ENCODE assay signal across 2 cellular contexts in the genomic region with DNA sequence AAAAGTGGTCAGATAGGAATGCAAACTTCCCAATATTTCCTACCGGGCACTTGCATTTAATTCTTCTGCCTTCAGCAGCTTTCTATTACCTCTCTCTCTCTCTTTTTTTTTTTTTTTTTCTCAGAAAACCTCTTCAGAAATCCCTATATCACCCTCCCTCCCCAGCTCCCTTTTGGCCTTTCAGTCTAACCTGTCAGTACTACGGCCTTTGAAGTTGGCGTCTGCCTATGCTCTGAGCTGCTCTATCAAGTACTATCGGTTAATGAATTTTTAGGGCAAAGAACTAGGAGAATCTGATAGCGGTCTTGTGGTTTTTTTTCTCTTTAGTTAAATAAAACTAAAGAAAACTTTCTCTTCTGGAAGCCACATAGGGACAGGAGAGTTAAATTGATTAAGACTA.
A peak's percentile ranks its signal among the peaks of the same experiment; 100 is the strongest.
TF ChIP-seq lines count a peak whose summit lies in the region.

No MANE protein-coding gene starts in this region.

TF ChIP-seq in HepG2, 621 proteins besides CTCF, POLR2A, EP300 and RAD21:
- TF ChIP-seq FOSL2 (CRISPR knock-in tag; IDR thresholded peaks at IDR 0.05) (peak; percentile 60; the same call in 1 of the 2 replicates), ZZZ3 (CRISPR knock-in tag; IDR thresholded peaks at IDR 0.05; ENCODE audit: borderline replicate concordance) (no peak), TCF7 (IDR thresholded peaks at IDR 0.05; ENCODE audit: low read depth) (peak; percentile 31; the same call in 1 of the 2 replicates)
- TF ChIP-seq, protein P1, sequence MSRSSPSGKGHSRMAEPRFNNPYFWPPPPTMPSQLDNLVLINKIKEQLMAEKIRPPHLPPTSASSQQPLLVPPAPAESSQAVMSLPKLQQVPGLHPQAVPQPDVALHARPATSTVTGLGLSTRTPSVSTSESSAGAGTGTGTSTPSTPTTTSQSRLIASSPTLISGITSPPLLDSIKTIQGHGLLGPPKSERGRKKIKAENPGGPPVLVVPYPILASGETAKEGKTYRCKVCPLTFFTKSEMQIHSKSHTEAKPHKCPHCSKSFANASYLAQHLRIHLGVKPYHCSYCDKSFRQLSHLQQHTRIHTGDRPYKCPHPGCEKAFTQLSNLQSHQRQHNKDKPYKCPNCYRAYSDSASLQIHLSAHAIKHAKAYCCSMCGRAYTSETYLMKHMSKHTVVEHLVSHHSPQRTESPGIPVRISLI (CRISPR knock-in tag; IDR thresholded peaks at IDR 0.05; ENCODE audit: borderline replicate concordance): peak; percentile 20; the same call in 1 of the 2 replicates
- TF ChIP-seq, protein P2, sequence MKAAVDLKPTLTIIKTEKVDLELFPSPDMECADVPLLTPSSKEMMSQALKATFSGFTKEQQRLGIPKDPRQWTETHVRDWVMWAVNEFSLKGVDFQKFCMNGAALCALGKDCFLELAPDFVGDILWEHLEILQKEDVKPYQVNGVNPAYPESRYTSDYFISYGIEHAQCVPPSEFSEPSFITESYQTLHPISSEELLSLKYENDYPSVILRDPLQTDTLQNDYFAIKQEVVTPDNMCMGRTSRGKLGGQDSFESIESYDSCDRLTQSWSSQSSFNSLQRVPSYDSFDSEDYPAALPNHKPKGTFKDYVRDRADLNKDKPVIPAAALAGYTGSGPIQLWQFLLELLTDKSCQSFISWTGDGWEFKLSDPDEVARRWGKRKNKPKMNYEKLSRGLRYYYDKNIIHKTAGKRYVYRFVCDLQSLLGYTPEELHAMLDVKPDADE (CRISPR knock-in tag; IDR thresholded peaks at IDR 0.05): no peak

TF ChIP-seq in K562, 482 proteins besides CTCF, POLR2A, EP300 and RAD21:
- TF ChIP-seq CAMTA2 (CRISPR knock-in tag; conservative IDR thresholded peaks at IDR 0.05): no peak
- no peak for TF ChIP-seq PHB (CRISPR knock-in tag; IDR thresholded peaks at IDR 0.05)
- no peak for TF ChIP-seq RFX1 (IDR thresholded peaks at IDR 0.05)
- TF ChIP-seq STAT5B (CRISPR knock-in tag; IDR thresholded peaks at IDR 0.05): no peak
- TF ChIP-seq, protein P3, sequence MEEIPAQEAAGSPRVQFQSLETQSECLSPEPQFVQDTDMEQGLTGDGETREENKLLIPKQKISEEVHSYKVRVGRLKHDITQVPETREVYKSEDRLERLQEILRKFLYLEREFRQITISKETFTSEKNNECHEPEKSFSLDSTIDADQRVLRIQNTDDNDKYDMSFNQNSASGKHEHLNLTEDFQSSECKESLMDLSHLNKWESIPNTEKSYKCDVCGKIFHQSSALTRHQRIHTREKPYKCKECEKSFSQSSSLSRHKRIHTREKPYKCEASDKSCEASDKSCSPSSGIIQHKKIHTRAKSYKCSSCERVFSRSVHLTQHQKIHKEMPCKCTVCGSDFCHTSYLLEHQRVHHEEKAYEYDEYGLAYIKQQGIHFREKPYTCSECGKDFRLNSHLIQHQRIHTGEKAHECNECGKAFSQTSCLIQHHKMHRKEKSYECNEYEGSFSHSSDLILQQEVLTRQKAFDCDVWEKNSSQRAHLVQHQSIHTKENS (CRISPR knock-in tag; IDR thresholded peaks at IDR 0.05): no peak
- TF ChIP-seq POLR2H (tag; IDR thresholded peaks at IDR 0.05; ENCODE audit: low read depth): no peak
